Comparison of ENCODE assay signal across 8 cellular contexts in the genomic region with DNA sequence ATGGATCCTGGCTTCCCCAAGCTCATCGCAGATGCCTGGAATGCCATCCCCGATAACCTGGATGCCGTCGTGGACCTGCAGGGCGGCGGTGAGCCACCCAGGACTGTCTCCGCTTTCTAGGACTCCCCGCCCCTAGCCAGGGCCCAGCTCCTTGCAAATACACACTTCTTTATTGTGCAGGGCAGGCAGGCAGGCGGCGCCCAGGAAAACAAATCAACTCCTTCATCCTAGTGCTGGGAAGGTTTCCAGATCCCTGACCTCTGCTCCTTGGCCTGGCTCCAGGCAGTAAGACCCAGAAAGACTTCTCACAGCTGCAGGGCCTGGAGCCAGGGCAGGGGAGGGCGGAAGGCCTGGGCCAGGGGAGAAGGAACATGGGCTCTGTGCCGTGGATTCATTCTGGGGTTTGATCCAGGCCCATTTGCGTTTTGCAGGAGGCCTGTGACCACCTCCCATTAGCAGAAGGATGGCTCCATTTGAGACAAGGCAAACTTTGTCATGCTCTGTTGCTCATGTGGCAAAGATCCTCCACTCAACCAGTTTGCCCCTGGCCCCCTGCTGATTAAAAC. TPM values are rescaled to one million over a fixed set of nuclear protein-coding genes. Genes with fewer than 3 reads are reported as not detected.
DNase-seq lines count a peak whose midpoint lies in the region; ATAC-seq and TF ChIP-seq lines count a peak whose summit lies in the region.

No MANE protein-coding gene starts in this region.

- whole genome bisulfite sequencing in prostate gland, result 20% methylated on average over 13 of the region's 13 CpGs

- peak; percentile 73 for ATAC-seq in GM23338
- ATAC-seq in stimulated activated memory B cell treated with anti-CD40 and anti-IgM and Interleukin-4, amounts not matched to agents 10 μg/mL and 1 μg/mL and 100 μg/mL, for 72 hours, result no peak

- H3K27ac Mint-ChIP-seq in GM23338, result no peak overlapping the region
- H3K27ac Mint-ChIP-seq in glutamatergic neuron (ENCODE audit: unreplicated experiment), result no peak overlapping the region
- no peak overlapping the region for H3K27ac Mint-ChIP-seq in stimulated activated memory B cell treated with anti-CD40 and anti-IgM and Interleukin-4, amounts not matched to agents 10 μg/mL and 1 μg/mL and 100 μg/mL, for 72 hours

- in situ Hi-C loops in SK-MEL-5 (cut with HindIII; ENCODE audit: low pct_unique_long_range_greater_than_20kb, low sequenced_read_pairs), result no loop called here

- no peak for TF ChIP-seq POLR2A in prostate gland (IDR thresholded peaks at IDR 0.05)

- TF ChIP-seq CTCF in GM23338 (conservative IDR thresholded peaks at IDR 0.05; ENCODE audit: low read depth in 2 of 2) (no peak), prostate gland (IDR thresholded peaks at IDR 0.05) (peak in 2 of 4 experiments; percentile 15 to 29), glutamatergic neuron (IDR thresholded peaks at IDR 0.05; ENCODE audit: partially characterized antibody, unreplicated experiment) (no peak)

- H3K36me3 ChIP-seq in GM23338 (ENCODE audit: insufficient read depth) (no peaks in the 10 kb centered on the region; the same call in 1 of the 2 replicates), prostate gland (no peaks in the 10 kb centered on the region)

- DNase-seq in GM23338 (ENCODE audit: low spot score) (peak; percentile 49), SK-MEL-5 (ENCODE audit: low read depth, low spot score) (peak; percentile 97), head of caudate nucleus (peak; percentile 84 to 98 (median 94)), prostate gland (ENCODE audit: low spot score) (peak; percentile 50), glutamatergic neuron (no peak), SKM-1 (lab: John Stamatoyannopoulos, UW; ENCODE audit: unreplicated experiment) (no peak), NOMO-1 (lab: John Stamatoyannopoulos, UW; ENCODE audit: unreplicated experiment in 2 of 2) (no peak)

- H3K79me2 ChIP-seq in GM23338 (replicated peaks; ENCODE audit: insufficient read depth), result no peaks in the 10 kb centered on the region

- no peak overlapping the region for H3K4me3 ChIP-seq in GM23338
- no peak overlapping the region for H3K4me3 ChIP-seq in prostate gland

- H3K4me2 ChIP-seq in GM23338, result no peak overlapping the region

- intact Hi-C loops in head of caudate nucleus (cut with DNase I), result no loop called here
- intact Hi-C loops in prostate gland (cut with DNase I), result no loop called here

- H2AFZ ChIP-seq in GM23338, result no peak overlapping the region

- H3K4me1 Mint-ChIP-seq in GM23338 (no peaks in the 10 kb centered on the region; the same call in 2 of the 3 replicates), glutamatergic neuron (ENCODE audit: low read depth, unreplicated experiment) (peaks cover 11% of the 10 kb centered on the region)
- no peaks in the 10 kb centered on the region for H3K4me1 Mint-ChIP-seq in stimulated activated memory B cell treated with anti-CD40 and anti-IgM and Interleukin-4, amounts not matched to agents 10 μg/mL and 1 μg/mL and 100 μg/mL, for 72 hours

- no peaks in the 10 kb centered on the region for H3K9me3 Mint-ChIP-seq in GM23338
- H3K9me3 Mint-ChIP-seq in glutamatergic neuron (ENCODE audit: unreplicated experiment), result no peaks in the 10 kb centered on the region
- no peaks in the 10 kb centered on the region for H3K9me3 Mint-ChIP-seq in stimulated activated memory B cell treated with anti-CD40 and anti-IgM and Interleukin-4, amounts not matched to agents 10 μg/mL and 1 μg/mL and 100 μg/mL, for 72 hours

- H3K27me3 ChIP-seq in GM23338 (ENCODE audit: insufficient read depth), result no peaks in the 10 kb centered on the region
- H3K27me3 ChIP-seq in prostate gland (replicated peaks; ENCODE audit: insufficient read depth), result no peaks in the 10 kb centered on the region

- no peak overlapping the region for H3K4me3 Mint-ChIP-seq in GM23338
- H3K4me3 Mint-ChIP-seq in glutamatergic neuron (ENCODE audit: unreplicated experiment), result no peak overlapping the region
- no peak overlapping the region for H3K4me3 Mint-ChIP-seq in stimulated activated memory B cell treated with anti-CD40 and anti-IgM and Interleukin-4, amounts not matched to agents 10 μg/mL and 1 μg/mL and 100 μg/mL, for 72 hours

- no peaks in the 10 kb centered on the region for H3K9me2 ChIP-seq in GM23338 (ENCODE audit: insufficient read depth)

- H3K36me3 Mint-ChIP-seq in GM23338 (ENCODE audit: low read depth) (peaks cover 17% of the 10 kb centered on the region), glutamatergic neuron (ENCODE audit: unreplicated experiment) (no peaks in the 10 kb centered on the region)
- no peaks in the 10 kb centered on the region for H3K36me3 Mint-ChIP-seq in stimulated activated memory B cell treated with anti-CD40 and anti-IgM and Interleukin-4, amounts not matched to agents 10 μg/mL and 1 μg/mL and 100 μg/mL, for 72 hours

- no peaks in the 10 kb centered on the region; the same call in 1 of the 2 replicates for H4K20me1 ChIP-seq in GM23338 (replicated peaks; ENCODE audit: insufficient read depth)

- no peaks in the 10 kb centered on the region for H3F3A ChIP-seq in GM23338 (replicated peaks; ENCODE audit: low read depth)

- H3K9me3 ChIP-seq in prostate gland, result no peaks in the 10 kb centered on the region

- H3K4me1 ChIP-seq in GM23338 (ENCODE audit: insufficient read depth) (peaks cover 5% of the 10 kb centered on the region), prostate gland (replicated peaks) (no peaks in the 10 kb centered on the region)

- H3K27me3 Mint-ChIP-seq in GM23338 (ENCODE audit: insufficient read depth, low read depth, poor library complexity), result peaks cover 2% of the 10 kb centered on the region
- H3K27me3 Mint-ChIP-seq in glutamatergic neuron (ENCODE audit: unreplicated experiment), result no peaks in the 10 kb centered on the region
- peaks cover 17% of the 10 kb centered on the region for H3K27me3 Mint-ChIP-seq in stimulated activated memory B cell treated with anti-CD40 and anti-IgM and Interleukin-4, amounts not matched to agents 10 μg/mL and 1 μg/mL and 100 μg/mL, for 72 hours

- H3K27ac ChIP-seq in GM23338 (ENCODE audit: low read depth) (no peak overlapping the region), prostate gland (no peak overlapping the region)

TF ChIP-seq in GM23338, 12 proteins besides CTCF, POLR2A, EP300 and RAD21 (continues in another document):
- TF ChIP-seq EZH2 (IDR thresholded peaks at IDR 0.05; ENCODE audit: low read depth, unreplicated experiment) (no peak), JUNB (IDR thresholded peaks at IDR 0.05; ENCODE audit: unreplicated experiment) (no peak), CREB1 (CRISPR knock-in tag; IDR thresholded peaks at IDR 0.05; ENCODE audit: low read depth) (no peak), POLR2AphosphoS5 (IDR thresholded peaks at IDR 0.05; ENCODE audit: low read depth) (no peak), EZH2phosphoT487 (IDR thresholded peaks at IDR 0.05; ENCODE audit: unreplicated experiment) (no peak), ZNF114 (CRISPR knock-in tag; IDR thresholded peaks at IDR 0.05) (no peak), STAT1 (IDR thresholded peaks at IDR 0.05; ENCODE audit: unreplicated experiment) (no peak)
- TF ChIP-seq, protein P1, sequence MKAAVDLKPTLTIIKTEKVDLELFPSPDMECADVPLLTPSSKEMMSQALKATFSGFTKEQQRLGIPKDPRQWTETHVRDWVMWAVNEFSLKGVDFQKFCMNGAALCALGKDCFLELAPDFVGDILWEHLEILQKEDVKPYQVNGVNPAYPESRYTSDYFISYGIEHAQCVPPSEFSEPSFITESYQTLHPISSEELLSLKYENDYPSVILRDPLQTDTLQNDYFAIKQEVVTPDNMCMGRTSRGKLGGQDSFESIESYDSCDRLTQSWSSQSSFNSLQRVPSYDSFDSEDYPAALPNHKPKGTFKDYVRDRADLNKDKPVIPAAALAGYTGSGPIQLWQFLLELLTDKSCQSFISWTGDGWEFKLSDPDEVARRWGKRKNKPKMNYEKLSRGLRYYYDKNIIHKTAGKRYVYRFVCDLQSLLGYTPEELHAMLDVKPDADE (IDR thresholded peaks at IDR 0.05), result no peak
- TF ChIP-seq, protein P2, sequence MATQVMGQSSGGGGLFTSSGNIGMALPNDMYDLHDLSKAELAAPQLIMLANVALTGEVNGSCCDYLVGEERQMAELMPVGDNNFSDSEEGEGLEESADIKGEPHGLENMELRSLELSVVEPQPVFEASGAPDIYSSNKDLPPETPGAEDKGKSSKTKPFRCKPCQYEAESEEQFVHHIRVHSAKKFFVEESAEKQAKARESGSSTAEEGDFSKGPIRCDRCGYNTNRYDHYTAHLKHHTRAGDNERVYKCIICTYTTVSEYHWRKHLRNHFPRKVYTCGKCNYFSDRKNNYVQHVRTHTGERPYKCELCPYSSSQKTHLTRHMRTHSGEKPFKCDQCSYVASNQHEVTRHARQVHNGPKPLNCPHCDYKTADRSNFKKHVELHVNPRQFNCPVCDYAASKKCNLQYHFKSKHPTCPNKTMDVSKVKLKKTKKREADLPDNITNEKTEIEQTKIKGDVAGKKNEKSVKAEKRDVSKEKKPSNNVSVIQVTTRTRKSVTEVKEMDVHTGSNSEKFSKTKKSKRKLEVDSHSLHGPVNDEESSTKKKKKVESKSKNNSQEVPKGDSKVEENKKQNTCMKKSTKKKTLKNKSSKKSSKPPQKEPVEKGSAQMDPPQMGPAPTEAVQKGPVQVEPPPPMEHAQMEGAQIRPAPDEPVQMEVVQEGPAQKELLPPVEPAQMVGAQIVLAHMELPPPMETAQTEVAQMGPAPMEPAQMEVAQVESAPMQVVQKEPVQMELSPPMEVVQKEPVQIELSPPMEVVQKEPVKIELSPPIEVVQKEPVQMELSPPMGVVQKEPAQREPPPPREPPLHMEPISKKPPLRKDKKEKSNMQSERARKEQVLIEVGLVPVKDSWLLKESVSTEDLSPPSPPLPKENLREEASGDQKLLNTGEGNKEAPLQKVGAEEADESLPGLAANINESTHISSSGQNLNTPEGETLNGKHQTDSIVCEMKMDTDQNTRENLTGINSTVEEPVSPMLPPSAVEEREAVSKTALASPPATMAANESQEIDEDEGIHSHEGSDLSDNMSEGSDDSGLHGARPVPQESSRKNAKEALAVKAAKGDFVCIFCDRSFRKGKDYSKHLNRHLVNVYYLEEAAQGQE (IDR thresholded peaks at IDR 0.05; ENCODE audit: unreplicated experiment), result no peak

RNA-seq across cellular contexts. Expression of a gene that starts 6.0 kb away (rescaled TPM):
- total RNA-seq in GM23338 (2014; rRNA removed; shearing (Covaris generic)), result 13.4 and 23.8 TPM in 2 replicates
- 7.8 and 8.8 TPM in 2 replicates for polyA plus RNA-seq in GM23338 (2016; fragmentation: Nextera tagmentation; extraction: Ambion mirVana)
- 42.4 and 42.9 TPM in 2 replicates for total RNA-seq in SK-MEL-5 (2014; rRNA removed; shearing (Covaris generic))
- polyA plus RNA-seq in SK-MEL-5 (2015; cell fraction: cytosol; rRNA removed), result 27.1 and 45.3 TPM in 2 replicates
- 45.6 and 54.9 TPM in 2 replicates for polyA plus RNA-seq in SK-MEL-5 (2015; cell fraction: nucleus; rRNA removed)
- total RNA-seq in prostate gland (10 to 100 TPM; 10.8 to 13.6 TPM), glutamatergic neuron (ENCODE audit: unreplicated experiment) (1.8 TPM)

RNA-seq across cellular contexts. Expression of a gene that starts 23.9 kb away (rescaled TPM):
- 40.2 and 43.8 TPM in 2 replicates for total RNA-seq in GM23338 (2014; rRNA removed; shearing (Covaris generic))
- polyA plus RNA-seq in GM23338 (2016; fragmentation: Nextera tagmentation; extraction: Ambion mirVana), result 25.2 and 25.6 TPM in 2 replicates
- 1.7 and 2.2 TPM in 2 replicates for total RNA-seq in SK-MEL-5 (2014; rRNA removed; shearing (Covaris generic))
- polyA plus RNA-seq in SK-MEL-5 (2015; cell fraction: cytosol; rRNA removed), result 6.5 and 8.4 TPM in 2 replicates
- polyA plus RNA-seq in SK-MEL-5 (2015; cell fraction: nucleus; rRNA removed), result 2.2 and 2.8 TPM in 2 replicates
- total RNA-seq in prostate gland (100 to 1,000 TPM in 1 of 2 donors, 10 to 100 TPM in 1; 22.9 to 175 TPM), glutamatergic neuron (ENCODE audit: unreplicated experiment) (7.0 TPM)

Comparison
In these comparisons a context has a peak if more than half of its experiments do, and no peak if none do; other contexts are left out.
1. DNase-seq: peak in GM23338 (single experiment), SK-MEL-5 (single experiment), head of caudate nucleus (42 of 42) and prostate gland (single experiment); none in glutamatergic neuron (single experiment), SKM-1 (single experiment) and NOMO-1 (0 of 2).